ENCODE assay signal across 27 cellular contexts in genomic region chr13:110841406-110841805, GRCh38.
DNase-seq lines count a peak whose midpoint lies in the region; ATAC-seq, FAIRE-seq and TF ChIP-seq lines count a peak whose summit lies in the region.
"Had no signal": no experiment of that assay in that cellular context is flagged by ENCODE, and none has a peak within 500 bp of the region (broad histone marks: within the 10 kb centered on the region; RNA-seq: fewer than 3 reads in every experiment).

No MANE protein-coding gene starts in this region.

- H2AFZ ChIP-seq in PC-3 (ENCODE audit: low read length) (no peak overlapping the region), PC-9 (no peak overlapping the region), keratinocyte (ENCODE audit: control insufficient read depth, low read length) (no peak overlapping the region), smooth muscle cell (ENCODE audit: low read depth) (no peak overlapping the region), hepatocyte (no peak overlapping the region)

- H3K9me2 ChIP-seq in PC-3 (replicated peaks; ENCODE audit: low read length) (no peaks in the 10 kb centered on the region), PC-9 (ENCODE audit: insufficient read depth) (no peaks in the 10 kb centered on the region), hepatocyte (replicated peaks; ENCODE audit: insufficient read depth) (no peaks in the 10 kb centered on the region)

- no peaks in the 10 kb centered on the region for H3K9me3 ChIP-seq in PC-3 (ENCODE audit: low read length)
- peaks cover 10% of the 10 kb centered on the region; the same call in 1 of the 2 replicates for H3K9me3 ChIP-seq in PC-9 (ENCODE audit: insufficient read depth, low read depth)
- peaks cover 3% of the 10 kb centered on the region for H3K9me3 ChIP-seq in keratinocyte (ENCODE audit: control insufficient read depth, low read depth, low read length)
- no peaks in the 10 kb centered on the region for H3K9me3 ChIP-seq in smooth muscle cell (replicated peaks; ENCODE audit: low read depth)
- H3K9me3 ChIP-seq in naive thymus-derived CD4-positive, alpha-beta T cell (ENCODE audit: control insufficient read depth in 2 of 3, low read length in 3 of 3) = no peaks in the 10 kb centered on the region
- no peaks in the 10 kb centered on the region for H3K9me3 ChIP-seq in hepatocyte (ENCODE audit: low read depth)
- H3K9me3 ChIP-seq: BE2C, BLaER1 had no signal

- H3K27me3 ChIP-seq in PC-3 (ENCODE audit: low read length) (no peaks in the 10 kb centered on the region; the same call in 1 of the 2 replicates), PC-9 (ENCODE audit: insufficient read depth, low read depth) (peaks cover 3% of the 10 kb centered on the region; the same call in 1 of the 2 replicates), keratinocyte (ENCODE audit: control insufficient read depth, extremely low read depth, insufficient read depth, low read length) (peaks cover 3% of the 10 kb centered on the region), smooth muscle cell (ENCODE audit: low read depth) (no peaks in the 10 kb centered on the region), hepatocyte (no peaks in the 10 kb centered on the region)
- H3K27me3 ChIP-seq in naive thymus-derived CD4-positive, alpha-beta T cell (ENCODE audit: control insufficient read depth in 2 of 2, insufficient read depth in 2 of 2, low read length in 2 of 2) = peaks cover 0 to 4% of the 10 kb centered on the region in 2 donors
- H3K27me3 ChIP-seq: BLaER1 had no signal

- H4K20me1 ChIP-seq in PC-3 (ENCODE audit: low read length) (no peaks in the 10 kb centered on the region), PC-9 (ENCODE audit: insufficient read depth) (no peaks in the 10 kb centered on the region), keratinocyte (ENCODE audit: control insufficient read depth, extremely low read depth, insufficient read depth, low read length) (no peaks in the 10 kb centered on the region), smooth muscle cell (ENCODE audit: low read depth) (no peaks in the 10 kb centered on the region), hepatocyte (ENCODE audit: insufficient read depth, poor library complexity, severe bottlenecking) (no peaks in the 10 kb centered on the region)
- H4K20me1 ChIP-seq: BLaER1 had no signal

- ATAC-seq in PC-3 = no peak
- no peak for ATAC-seq in naive thymus-derived CD4-positive, alpha-beta T cell
- ATAC-seq: GM12878 had no signal

- H3K36me3 Mint-ChIP-seq in naive thymus-derived CD4-positive, alpha-beta T cell = peaks cover 0 to 6% (median 5%) of the 10 kb centered on the region in 5 donors
- H3K36me3 Mint-ChIP-seq: CD14-positive monocyte; CD4-positive, alpha-beta memory T cell; CD4-positive, CD25-positive, alpha-beta regulatory T cell had no signal

- CTCF ChIA-PET in PC-3 (lab: Charles Lee) = no interaction called here
- CTCF ChIA-PET in PC-9 (lab: Charles Lee) = no interaction called here
- CTCF ChIA-PET in naive thymus-derived CD4-positive, alpha-beta T cell (lab: Charles Lee) = interaction anchor here (0.7 kb wide), 1 partner anchor 452 kb away, joined by 3 read pairs; no protein-coding TSS in a partner anchor

- H3K27ac ChIP-seq in PC-3 (ENCODE audit: low read length) = peak overlapping the region; percentile 26
- no peak overlapping the region for H3K27ac ChIP-seq in PC-9
- H3K27ac ChIP-seq in keratinocyte (ENCODE audit: control insufficient read depth, insufficient read depth, low read length) = no peak overlapping the region
- H3K27ac ChIP-seq in smooth muscle cell (ENCODE audit: low read depth) = peak overlapping the region; percentile 30
- H3K27ac ChIP-seq in naive thymus-derived CD4-positive, alpha-beta T cell (ENCODE audit: low read depth, low read length) = no peak overlapping the region
- H3K27ac ChIP-seq in hepatocyte = no peak overlapping the region
- H3K27ac ChIP-seq: BLaER1 had no signal

- intact Hi-C loops in PC-3 (cut with micrococcal nuclease) = no loop called here
- intact Hi-C loops in PC-9 (cut with micrococcal nuclease; ENCODE audit: unreplicated experiment) = no loop called here
- intact Hi-C loops in naive thymus-derived CD4-positive, alpha-beta T cell (cut with micrococcal nuclease) = no loop called here

- TF ChIP-seq CTCF in PC-3 (conservative IDR thresholded peaks at IDR 0.05; ENCODE audit: low read depth, low read length) = no peak
- no peak for TF ChIP-seq CTCF in PC-9 (conservative IDR thresholded peaks at IDR 0.05)
- no peak for TF ChIP-seq CTCF in keratinocyte (optimal IDR thresholded peaks at IDR 0.05 in 1 of 3, IDR thresholded peaks at IDR 0.05 in 1 of 3, conservative IDR thresholded peaks at IDR 0.05 in 1 of 3; ENCODE audit: extremely low read depth in 1 of 3, insufficient read depth in 2 of 3, low read length in 3 of 3)
- no peak for TF ChIP-seq CTCF in smooth muscle cell (IDR thresholded peaks at IDR 0.05; ENCODE audit: borderline replicate concordance, insufficient read depth, poor library complexity, severe bottlenecking)
- no peak for TF ChIP-seq CTCF in hepatocyte (IDR thresholded peaks at IDR 0.05; ENCODE audit: poor library complexity)

- H3K27me3 Mint-ChIP-seq in naive thymus-derived CD4-positive, alpha-beta T cell = peaks cover 31 to 51% (median 34%) of the 10 kb centered on the region in 5 donors

- H3K79me2 ChIP-seq in PC-3 (ENCODE audit: low read length) (no peaks in the 10 kb centered on the region), PC-9 (ENCODE audit: low read depth) (no peaks in the 10 kb centered on the region), keratinocyte (ENCODE audit: control insufficient read depth, insufficient read depth, low read length) (no peaks in the 10 kb centered on the region), smooth muscle cell (ENCODE audit: low read depth) (no peaks in the 10 kb centered on the region), hepatocyte (no peaks in the 10 kb centered on the region)

- dilution Hi-C loops in keratinocyte (cut with MboI; ENCODE audit: extremely low pct_ligation_motif_present, low sequenced_read_pairs) = no loop called here

- H3K4me1 Mint-ChIP-seq in naive thymus-derived CD4-positive, alpha-beta T cell = peaks cover 0 to 1% (median 0%) of the 10 kb centered on the region in 7 donors
- H3K4me1 Mint-ChIP-seq: CD14-positive monocyte; CD4-positive, alpha-beta memory T cell; CD4-positive, CD25-positive, alpha-beta regulatory T cell; CD8-positive, alpha-beta memory T cell had no signal

- H3K9me3 Mint-ChIP-seq in naive thymus-derived CD4-positive, alpha-beta T cell = peaks cover 0 to 10% (median 5%) of the 10 kb centered on the region in 11 donors

- FAIRE-seq in keratinocyte (lab: Jason Lieb, UNC) = no peak
- FAIRE-seq: A204.1, GM12878, GM12892, GM18507 had no signal

- H3K4me2 ChIP-seq in PC-3 (ENCODE audit: low read length) = peak overlapping the region; percentile 33; the same call in 1 of the 2 replicates
- peak overlapping the region; percentile 28 for H3K4me2 ChIP-seq in PC-9
- peak overlapping the region; percentile 12 for H3K4me2 ChIP-seq in keratinocyte (ENCODE audit: control insufficient read depth, extremely low read depth, insufficient read depth, low read depth, low read length)
- H3K4me2 ChIP-seq in smooth muscle cell = no peak overlapping the region
- H3K4me2 ChIP-seq in hepatocyte = no peak overlapping the region
- H3K4me2 ChIP-seq: BLaER1 had no signal

- H3F3A ChIP-seq in PC-3 (ENCODE audit: low read length, unreplicated experiment) (no peaks in the 10 kb centered on the region), PC-9 (ENCODE audit: insufficient read depth, low read depth) (peaks cover 9% of the 10 kb centered on the region; the same call in 1 of the 2 replicates), smooth muscle cell (ENCODE audit: low read depth) (peaks cover 6% of the 10 kb centered on the region)

- 89% methylated on average over 2 of the region's 2 CpGs for WGBS in smooth muscle cell (ENCODE audit: low lambda C conversion rate)
- WGBS in hepatocyte (ENCODE audit: low lambda C conversion rate, missing lambda C conversion rate) = 87% methylated on average over 2 of the region's 2 CpGs

- no peak overlapping the region for H3K4me3 Mint-ChIP-seq in naive thymus-derived CD4-positive, alpha-beta T cell
- H3K4me3 Mint-ChIP-seq: CD14-positive monocyte; CD4-positive, alpha-beta memory T cell; CD4-positive, CD25-positive, alpha-beta regulatory T cell; CD8-positive, alpha-beta memory T cell had no signal

- H3K27ac Mint-ChIP-seq in naive thymus-derived CD4-positive, alpha-beta T cell = no peak overlapping the region
- H3K27ac Mint-ChIP-seq: CD14-positive monocyte; CD4-positive, alpha-beta memory T cell; CD4-positive, CD25-positive, alpha-beta regulatory T cell; CD8-positive, alpha-beta memory T cell had no signal

- H3K4me1 ChIP-seq in PC-3 (ENCODE audit: insufficient read depth, low read length) (peaks cover 16% of the 10 kb centered on the region), PC-9 (replicated peaks; ENCODE audit: insufficient read depth) (peaks cover 12% of the 10 kb centered on the region), keratinocyte (ENCODE audit: control insufficient read depth, extremely low read depth, insufficient read depth, low read length) (peaks cover 13% of the 10 kb centered on the region), smooth muscle cell (ENCODE audit: low read depth) (peaks cover 8% of the 10 kb centered on the region), hepatocyte (ENCODE audit: insufficient read depth) (peaks cover 18% of the 10 kb centered on the region)
- no peaks in the 10 kb centered on the region for H3K4me1 ChIP-seq in naive thymus-derived CD4-positive, alpha-beta T cell (ENCODE audit: control insufficient read depth in 2 of 2, insufficient read depth in 2 of 2, low read length in 2 of 2)
- H3K4me1 ChIP-seq: BE2C, BLaER1 had no signal

- DNase-seq in PC-3 = no peak
- DNase-seq in PC-9 = no peak
- no peak for DNase-seq in keratinocyte (ENCODE audit: low read depth, low spot score)
- no peak for DNase-seq in smooth muscle cell (lab: John Stamatoyannopoulos, UW; ENCODE audit: unreplicated experiment)
- DNase-seq in retina = no peak
- DNase-seq in naive thymus-derived CD4-positive, alpha-beta T cell = no peak
- DNase-seq in hepatocyte (ENCODE audit: low spot score) = no peak
- DNase-seq: 8988T; ACHN; BE2C; C1 segment of cervical spinal cord; CD4-positive, alpha-beta memory T cell; CD4-positive, CD25-positive, alpha-beta regulatory T cell; CD8-positive, alpha-beta memory T cell; COR-L47; DMS 273 treated with DMSO at 0.1 percent for 48 hours; DMS153; DMS53; DMS79; DND-41; GDM1 had no signal

- POLR2A ChIA-PET in PC-3 (lab: Charles Lee; ENCODE audit: unreplicated experiment) = interaction anchor here (0.7 kb wide), 1 partner anchor 342 kb away, joined by 3 read pairs; no protein-coding TSS in a partner anchor
- POLR2A ChIA-PET in PC-9 (lab: Charles Lee; ENCODE audit: unreplicated experiment) = no interaction called here
- POLR2A ChIA-PET in naive thymus-derived CD4-positive, alpha-beta T cell (lab: Charles Lee) = no interaction called here

- H3K36me3 ChIP-seq in PC-3 (ENCODE audit: low read depth, low read length) (no peaks in the 10 kb centered on the region), PC-9 (ENCODE audit: low read depth) (no peaks in the 10 kb centered on the region), keratinocyte (ENCODE audit: control insufficient read depth in 2 of 2, extremely low read depth in 1 of 2, insufficient read depth in 2 of 2, low read length in 2 of 2) (no peaks in the 10 kb centered on the region), smooth muscle cell (ENCODE audit: low read depth) (no peaks in the 10 kb centered on the region), hepatocyte (replicated peaks; ENCODE audit: insufficient read depth, low read depth) (no peaks in the 10 kb centered on the region)
- no peaks in the 10 kb centered on the region for H3K36me3 ChIP-seq in naive thymus-derived CD4-positive, alpha-beta T cell (ENCODE audit: control insufficient read depth in 2 of 3, insufficient read depth in 3 of 3, low read length in 3 of 3)
- H3K36me3 ChIP-seq: BE2C, BLaER1 had no signal

- H3K9ac ChIP-seq in PC-3 (ENCODE audit: low read length) (no peak overlapping the region), keratinocyte (ENCODE audit: control insufficient read depth, extremely low read depth, insufficient read depth, low read length) (no peak overlapping the region), smooth muscle cell (ENCODE audit: low read depth) (no peak overlapping the region)
- H3K9ac ChIP-seq: BLaER1 had no signal

- no TSS peak for BruUV-seq in PC-3 (replicated peaks; lab: Mats Ljungman, UMichigan)
- no TSS peak for BruUV-seq in PC-9 (replicated peaks; lab: Mats Ljungman, UMichigan)

- H3K9me1 ChIP-seq in keratinocyte (ENCODE audit: control insufficient read depth, extremely low read depth, insufficient read depth, low read length) = no peaks in the 10 kb centered on the region

- H3K4me3 ChIP-seq in PC-3 (ENCODE audit: low read length) = no peak overlapping the region
- no peak overlapping the region for H3K4me3 ChIP-seq in PC-9
- no peak overlapping the region for H3K4me3 ChIP-seq in keratinocyte (ENCODE audit: control insufficient read depth in 2 of 3, extremely low read depth in 1 of 3, insufficient read depth in 2 of 3, low read depth in 1 of 3, low read length in 3 of 3)
- no peak overlapping the region for H3K4me3 ChIP-seq in smooth muscle cell
- no peak overlapping the region for H3K4me3 ChIP-seq in naive thymus-derived CD4-positive, alpha-beta T cell (ENCODE audit: low read length)
- no peak overlapping the region for H3K4me3 ChIP-seq in hepatocyte
- H3K4me3 ChIP-seq: BLaER1, GM12878 had no signal

Comparison
In these comparisons a context has a peak if more than half of its experiments do, and no peak if none do; other contexts are left out.
1. H3K27ac ChIP-seq: peak in PC-3 (single experiment) and smooth muscle cell (single experiment); none in PC-9 (single experiment), keratinocyte (single experiment), naive thymus-derived CD4-positive, alpha-beta T cell (single experiment) and hepatocyte (single experiment).
2. H3K4me2 ChIP-seq: peak in PC-3 (single experiment), PC-9 (single experiment) and keratinocyte (single experiment); none in smooth muscle cell (single experiment) and hepatocyte (single experiment).